Comparison of ENCODE assay signal across 1 cellular context in the genomic region with DNA sequence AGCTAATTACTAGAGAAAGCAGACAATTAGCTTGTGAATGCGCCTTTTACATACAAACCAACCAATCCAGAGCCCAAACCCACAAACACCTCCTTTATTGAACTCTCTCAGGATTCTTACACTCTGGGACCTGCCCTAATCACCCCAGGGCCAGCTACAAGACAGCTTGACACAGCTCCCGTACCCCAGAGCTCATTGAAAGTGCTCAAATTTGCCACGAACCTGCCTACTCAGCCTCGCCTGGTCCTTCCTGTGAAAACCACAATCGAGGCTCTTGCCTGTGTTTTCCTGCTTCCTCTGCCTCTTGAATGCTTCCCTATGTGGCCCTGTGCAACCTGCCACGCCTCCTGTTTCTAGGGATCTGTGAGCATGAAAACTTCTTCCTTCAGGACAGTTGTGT.
TF ChIP-seq lines count a peak whose summit lies in the region.

No MANE protein-coding gene starts in this region.

TF ChIP-seq in K562, 482 proteins besides CTCF, POLR2A, EP300 and RAD21:
- TF ChIP-seq, protein P1, sequence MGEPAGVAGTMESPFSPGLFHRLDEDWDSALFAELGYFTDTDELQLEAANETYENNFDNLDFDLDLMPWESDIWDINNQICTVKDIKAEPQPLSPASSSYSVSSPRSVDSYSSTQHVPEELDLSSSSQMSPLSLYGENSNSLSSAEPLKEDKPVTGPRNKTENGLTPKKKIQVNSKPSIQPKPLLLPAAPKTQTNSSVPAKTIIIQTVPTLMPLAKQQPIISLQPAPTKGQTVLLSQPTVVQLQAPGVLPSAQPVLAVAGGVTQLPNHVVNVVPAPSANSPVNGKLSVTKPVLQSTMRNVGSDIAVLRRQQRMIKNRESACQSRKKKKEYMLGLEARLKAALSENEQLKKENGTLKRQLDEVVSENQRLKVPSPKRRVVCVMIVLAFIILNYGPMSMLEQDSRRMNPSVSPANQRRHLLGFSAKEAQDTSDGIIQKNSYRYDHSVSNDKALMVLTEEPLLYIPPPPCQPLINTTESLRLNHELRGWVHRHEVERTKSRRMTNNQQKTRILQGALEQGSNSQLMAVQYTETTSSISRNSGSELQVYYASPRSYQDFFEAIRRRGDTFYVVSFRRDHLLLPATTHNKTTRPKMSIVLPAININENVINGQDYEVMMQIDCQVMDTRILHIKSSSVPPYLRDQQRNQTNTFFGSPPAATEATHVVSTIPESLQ (CRISPR knock-in tag; IDR thresholded peaks at IDR 0.05), result no peak
- TF ChIP-seq TCFL5 (CRISPR knock-in tag; conservative IDR thresholded peaks at IDR 0.05), result no peak
